11 cellular contexts compared by ENCODE assay signal in the genomic region with DNA sequence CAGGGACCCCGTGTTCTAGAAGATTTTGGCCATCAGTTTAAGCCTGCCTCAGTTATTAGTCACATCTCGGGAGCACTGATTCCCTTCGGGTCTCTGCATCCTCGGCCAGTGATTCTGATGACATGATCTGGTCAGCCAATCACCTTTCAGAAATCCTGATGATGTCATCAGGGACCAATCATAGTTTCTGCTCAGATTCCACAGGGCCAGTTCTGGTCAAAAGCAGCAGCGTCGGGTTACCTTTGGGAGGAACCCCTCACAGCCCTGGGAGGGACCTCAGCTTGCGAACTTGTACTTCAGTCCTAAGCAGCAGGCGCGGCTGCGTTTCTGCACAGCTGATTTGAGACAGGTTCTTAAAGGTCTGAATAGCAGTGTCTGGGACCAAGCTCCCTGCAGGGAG. TPM values are rescaled to one million over a fixed set of nuclear protein-coding genes. Genes with fewer than 3 reads are reported as not detected.
DNase-seq lines count a peak whose midpoint lies in the region; ATAC-seq and TF ChIP-seq lines count a peak whose summit lies in the region.
"Had no signal": no experiment of that assay in that cellular context is flagged by ENCODE, and none has a peak within 500 bp of the region (broad histone marks: within the 10 kb centered on the region; RNA-seq: fewer than 3 reads in every experiment).

No MANE protein-coding gene starts in this region.

- H2AFZ ChIP-seq in Karpas-422 (ENCODE audit: low read length), result no peak overlapping the region

- no peak for TF ChIP-seq CTCF in gastrocnemius medialis (IDR thresholded peaks at IDR 0.05 in 4 of 5, conservative IDR thresholded peaks at IDR 0.05 in 1 of 5)

- H3K4me1 ChIP-seq in Karpas-422 (ENCODE audit: low read length), result no peaks in the 10 kb centered on the region
- peaks cover 17 to 25% of the 10 kb centered on the region in 2 donors for H3K4me1 ChIP-seq in gastrocnemius medialis
- H3K4me1 ChIP-seq: prostate gland had no signal

- H3K79me2 ChIP-seq in Karpas-422 (ENCODE audit: low read length), result no peaks in the 10 kb centered on the region

- H3K4me3 ChIP-seq in Karpas-422 (ENCODE audit: low read length) (no peak overlapping the region), gastrocnemius medialis (no peak overlapping the region)
- H3K4me3 ChIP-seq: prostate gland had no signal

- H3K36me3 ChIP-seq in Karpas-422 (ENCODE audit: insufficient read depth, low read length), result no peaks in the 10 kb centered on the region
- no peaks in the 10 kb centered on the region for H3K36me3 ChIP-seq in gastrocnemius medialis
- H3K36me3 ChIP-seq: prostate gland had no signal

- H3K27ac ChIP-seq in Karpas-422 (ENCODE audit: low read length), result no peak overlapping the region
- peak overlapping the region; percentile 2 to 44 (median 21) for H3K27ac ChIP-seq in gastrocnemius medialis

- DNase-seq in Karpas-422 (peak; percentile 57), cerebellar cortex (ENCODE audit: low spot score) (peak; percentile 97), iPS DF 19.7 (ENCODE audit: low read depth, low spot score) (peak; percentile 45), gastrocnemius medialis (peak in 1 of 2 donors; percentile 48), DMS53 treated with DMSO at 0.1 percent for 48 hours (lab: John Stamatoyannopoulos, UW; ENCODE audit: unreplicated experiment) (no peak)
- no peak for DNase-seq in NK-92 treated with Interleukin-12 subunit alpha and Interleukin-12 subunit beta, amount 100 ng/mL, for 24 hours (lab: John Stamatoyannopoulos, UW)
- DNase-seq: DND-41 had no signal

- H4K20me1 ChIP-seq in Karpas-422 (ENCODE audit: insufficient read depth, low read depth, low read length), result no peaks in the 10 kb centered on the region

- no peak overlapping the region for H3K9ac ChIP-seq in Karpas-422 (ENCODE audit: low read length)

- H3K27me3 ChIP-seq in Karpas-422 (ENCODE audit: low read length) (no peaks in the 10 kb centered on the region), gastrocnemius medialis (no peaks in the 10 kb centered on the region)

- no peak for TF ChIP-seq POLR2A in gastrocnemius medialis (IDR thresholded peaks at IDR 0.05)

- intact Hi-C loops in gastrocnemius medialis (cut with DNase I; ENCODE audit: low total_unique reads), result no loop called here

- H3K9me3 ChIP-seq in Karpas-422 (ENCODE audit: low read length) (no peaks in the 10 kb centered on the region), gastrocnemius medialis (no peaks in the 10 kb centered on the region)
- H3K9me3 ChIP-seq: prostate gland had no signal

- H3K9me2 ChIP-seq in Karpas-422 (replicated peaks; ENCODE audit: insufficient read depth, low read length), result no peaks in the 10 kb centered on the region

- H3K4me2 ChIP-seq in Karpas-422 (ENCODE audit: low read depth, low read length, poor library complexity, severe bottlenecking), result no peak overlapping the region

- in situ Hi-C loops in gastrocnemius medialis (cut with MboI; ENCODE audit: low sequenced_read_pairs in 4 of 4), result loop anchor here in 1 of 4 donors (25.0 kb wide), 1 partner anchor 345 kb away; the partner anchor contains the start of gene KATNIP

- ATAC-seq in gastrocnemius medialis (peak; percentile 71 to 77), HG02938 (IDR thresholded peaks at IDR 0.05; ENCODE audit: unreplicated experiment) (no peak), HG02763 (IDR thresholded peaks at IDR 0.05; ENCODE audit: unreplicated experiment) (no peak)
- ATAC-seq: activated naive CD4-positive, alpha-beta T cell treated with anti-CD3 and anti-CD28 coated beads, Interleukin-2, amount 50 U/mL, for 72 hours had no signal

RNA-seq across cellular contexts. Expression of gene KDM8, which starts 13.9 kb away (rescaled TPM):
- 1.9 and 3.1 TPM in 2 replicates for total RNA-seq in Karpas-422 (2014; rRNA removed; shearing (Covaris generic); ENCODE audit: low replicate concordance)
- 1 to 10 TPM; 3.2 to 6.3 (median 5.1) TPM for total RNA-seq in gastrocnemius medialis

RNA-seq across cellular contexts. Expression of gene NSMCE1, which starts 51.3 kb away (rescaled TPM):
- total RNA-seq in Karpas-422 (2014; rRNA removed; shearing (Covaris generic); ENCODE audit: low replicate concordance), result 59.2 and 77.8 TPM in 2 replicates
- 10 to 100 TPM; 20.2 to 29.1 (median 22.0) TPM for total RNA-seq in gastrocnemius medialis

Comparison
In these comparisons a context has a peak if more than half of its experiments do, and no peak if none do; other contexts are left out.
1. DNase-seq: peak in Karpas-422 (single experiment), cerebellar cortex (single experiment) and iPS DF 19.7 (single experiment); none in NK-92 treated with Interleukin-12 subunit alpha and Interleukin-12 subunit beta, amount 100 ng/mL, for 24 hours (single experiment) and DMS53 treated with DMSO at 0.1 percent for 48 hours (single experiment).
2. ATAC-seq: peak in gastrocnemius medialis (2 of 2); none in HG02938 (single experiment) and HG02763 (single experiment).